20 cellular contexts compared by ENCODE assay signal in the genomic region with DNA sequence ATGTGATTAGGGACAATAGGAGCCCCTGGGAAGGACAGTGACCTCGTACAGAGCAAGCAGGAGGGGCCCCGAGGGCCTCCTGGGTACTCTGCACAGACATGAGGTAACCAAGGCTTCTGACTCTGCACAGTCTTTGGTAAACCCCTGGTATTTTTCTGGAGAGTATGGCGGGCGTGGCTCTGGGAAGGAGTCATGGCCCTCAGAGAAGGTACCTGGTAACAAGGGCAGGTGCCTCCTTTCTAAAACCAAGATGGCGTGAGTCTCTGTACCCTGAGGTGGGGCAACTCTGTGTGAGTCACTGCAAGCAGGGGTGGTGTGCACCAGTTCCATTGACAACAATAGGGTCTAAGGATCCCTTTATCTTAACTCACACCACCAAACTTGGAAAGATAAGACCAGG. TPM values are rescaled to one million over a fixed set of nuclear protein-coding genes. Genes with fewer than 3 reads are reported as not detected.
A peak's percentile ranks its signal among the peaks of the same experiment; 100 is the strongest.
DNase-seq lines count a peak whose midpoint lies in the region; ATAC-seq, FAIRE-seq and TF ChIP-seq lines count a peak whose summit lies in the region.
"Had no signal": no experiment of that assay in that cellular context is flagged by ENCODE, and none has a peak within 500 bp of the region (broad histone marks: within the 10 kb centered on the region; RNA-seq: fewer than 3 reads in every experiment).

No MANE protein-coding gene starts in this region.

- H3K4me1 Mint-ChIP-seq in activated CD4-positive, alpha-beta T cell treated with anti-CD3 and anti-CD28 coated beads for 36 hours = no peaks in the 10 kb centered on the region
- H3K4me1 Mint-ChIP-seq in natural killer cell = no peaks in the 10 kb centered on the region
- H3K4me1 Mint-ChIP-seq in natural killer cell treated with Interleukin-12 subunit alpha and Interleukin-12 subunit beta and Interleukin-15 and Interleukin-18, amount 100 ng/mL, for 72 hours (ENCODE audit: low read depth in 2 of 2) = no peaks in the 10 kb centered on the region

- CTCF ChIA-PET in activated CD4-positive, alpha-beta T cell treated with anti-CD3 and anti-CD28 coated beads for 36 hours (lab: Charles Lee) = interaction anchor here (0.7 kb wide), 1 partner anchor 662 kb away, joined by 3 read pairs; a partner anchor contains a TSS

- POLR2A ChIA-PET in activated CD4-positive, alpha-beta T cell treated with anti-CD3 and anti-CD28 coated beads for 36 hours (lab: Charles Lee) = no interaction called here

- WGBS in stomach, 5 donors = 68 to 76% (median 73%) methylated on average over 5 of the region's 5 CpGs

- no peak for ATAC-seq in activated CD4-positive, alpha-beta T cell treated with anti-CD3 and anti-CD28 coated beads for 36 hours
- peak in 1 of 3 donors; percentile 23 for ATAC-seq in natural killer cell
- ATAC-seq in natural killer cell treated with Interleukin-12 subunit alpha and Interleukin-12 subunit beta and Interleukin-15 and Interleukin-18, amount 100 ng/mL, for 72 hours = no peak

- TF ChIP-seq CTCF in natural killer cell (IDR thresholded peaks at IDR 0.05) (no peak), stomach (IDR thresholded peaks at IDR 0.05) (no peak)

- peaks cover 8% of the 10 kb centered on the region for H3K36me3 Mint-ChIP-seq in activated CD4-positive, alpha-beta T cell treated with anti-CD3 and anti-CD28 coated beads for 36 hours (ENCODE audit: low read depth)
- peaks cover 12% of the 10 kb centered on the region for H3K36me3 Mint-ChIP-seq in natural killer cell
- H3K36me3 Mint-ChIP-seq in natural killer cell treated with Interleukin-12 subunit alpha and Interleukin-12 subunit beta and Interleukin-15 and Interleukin-18, amount 100 ng/mL, for 72 hours = peaks cover 11% of the 10 kb centered on the region

- TF ChIP-seq POLR2A in stomach (IDR thresholded peaks at IDR 0.05) = no peak

- peaks cover 5% of the 10 kb centered on the region for H3K27me3 Mint-ChIP-seq in activated CD4-positive, alpha-beta T cell treated with anti-CD3 and anti-CD28 coated beads for 36 hours
- H3K27me3 Mint-ChIP-seq in natural killer cell (ENCODE audit: low read depth in 2 of 2) = peaks cover 12 to 23% of the 10 kb centered on the region in 2 donors
- H3K27me3 Mint-ChIP-seq in natural killer cell treated with Interleukin-12 subunit alpha and Interleukin-12 subunit beta and Interleukin-15 and Interleukin-18, amount 100 ng/mL, for 72 hours = peaks cover 16 to 17% of the 10 kb centered on the region in 2 donors

- no peak overlapping the region for H3K4me3 Mint-ChIP-seq in activated CD4-positive, alpha-beta T cell treated with anti-CD3 and anti-CD28 coated beads for 36 hours
- no peak overlapping the region for H3K4me3 Mint-ChIP-seq in natural killer cell
- H3K4me3 Mint-ChIP-seq in natural killer cell treated with Interleukin-12 subunit alpha and Interleukin-12 subunit beta and Interleukin-15 and Interleukin-18, amount 100 ng/mL, for 72 hours = no peak overlapping the region

- no peak overlapping the region for H3K4me3 ChIP-seq in stomach

- peaks cover 0 to 45% (median 8%) of the 10 kb centered on the region in 3 donors for H3K27me3 ChIP-seq in stomach

- FAIRE-seq in RCC 7860 (lab: Jason Lieb, UNC) = no peak
- FAIRE-seq: D721Med, GM12892, GM18507 had no signal

- no peaks in the 10 kb centered on the region for H3K36me3 ChIP-seq in stomach

- peaks cover 18 to 30% (median 22%) of the 10 kb centered on the region in 4 donors for H3K9me3 ChIP-seq in stomach

- peak; percentile 1 for DNase-seq in activated CD4-positive, alpha-beta T cell treated with anti-CD3 and anti-CD28 coated beads for 1 hour
- no peak for DNase-seq in activated CD4-positive, alpha-beta T cell treated with anti-CD3 and anti-CD28 coated beads for 36 hours
- DNase-seq in natural killer cell = peak; percentile 4
- no peak for DNase-seq in natural killer cell treated with Interleukin-12 subunit alpha and Interleukin-12 subunit beta and Interleukin-15 and Interleukin-18, amount 100 ng/mL, for 72 hours (ENCODE audit: low spot score)
- DNase-seq in stomach = peak; percentile 11
- DNase-seq in SKM-1 treated with dmso at 0.1 percent for 144 hours (lab: John Stamatoyannopoulos, UW; ENCODE audit: unreplicated experiment) = no peak
- no peak for DNase-seq in RCC 7860 (ENCODE audit: low spot score)
- no peak for DNase-seq in NOMO-1 (lab: John Stamatoyannopoulos, UW; ENCODE audit: unreplicated experiment in 2 of 2)
- DNase-seq: AML-193; NCI-H1105; NCI-H2107; NCI-H510A; NCI-H748 treated with DMSO at 0.1 percent for 48 hours; NK-92 treated with Interleukin-12 subunit alpha and Interleukin-12 subunit beta, amount 100 ng/mL, for 24 hours; SHP77 had no signal

- TF ChIP-seq EP300 in stomach (IDR thresholded peaks at IDR 0.05) = no peak

- peaks cover 18% of the 10 kb centered on the region for H3K9me3 Mint-ChIP-seq in activated CD4-positive, alpha-beta T cell treated with anti-CD3 and anti-CD28 coated beads for 36 hours (ENCODE audit: low read depth)
- peaks cover 4 to 8% of the 10 kb centered on the region in 2 donors for H3K9me3 Mint-ChIP-seq in natural killer cell
- peaks cover 3% of the 10 kb centered on the region for H3K9me3 Mint-ChIP-seq in natural killer cell treated with Interleukin-12 subunit alpha and Interleukin-12 subunit beta and Interleukin-15 and Interleukin-18, amount 100 ng/mL, for 72 hours

- no peak overlapping the region for H3K27ac ChIP-seq in stomach
- H3K27ac ChIP-seq: 22Rv1, C4-2B had no signal

- H3K27ac Mint-ChIP-seq in activated CD4-positive, alpha-beta T cell treated with anti-CD3 and anti-CD28 coated beads for 36 hours = no peak overlapping the region
- H3K27ac Mint-ChIP-seq in natural killer cell = no peak overlapping the region
- no peak overlapping the region for H3K27ac Mint-ChIP-seq in natural killer cell treated with Interleukin-12 subunit alpha and Interleukin-12 subunit beta and Interleukin-15 and Interleukin-18, amount 100 ng/mL, for 72 hours

- intact Hi-C loops in activated CD4-positive, alpha-beta T cell treated with anti-CD3 and anti-CD28 coated beads for 36 hours (cut with DNase I, micrococcal nuclease) = no loop called here
- intact Hi-C loops in natural killer cell (cut with micrococcal nuclease) (no loop called here), stomach (cut with DNase I; ENCODE audit: low total_unique reads) (no loop called here)

- H3K4me1 ChIP-seq in stomach = no peaks in the 10 kb centered on the region

RNA-seq across cellular contexts. Expression of a gene that starts 39.9 kb away (rescaled TPM):
- total RNA-seq in activated CD4-positive, alpha-beta T cell treated with anti-CD3 and anti-CD28 coated beads for 36 hours = 10 to 100 TPM; 46.1 to 50.0 TPM
- total RNA-seq in natural killer cell (1 to 10 TPM; 2.5 to 9.0 (median 4.9) TPM), stomach (10 to 100 TPM in 1 of 5 donors, 1 to 10 TPM in 4; 3.1 to 23.3 (median 3.9) TPM)
- total RNA-seq in natural killer cell treated with Interleukin-12 subunit alpha and Interleukin-12 subunit beta and Interleukin-15 and Interleukin-18, amount 100 ng/mL, for 72 hours = 100 to 1,000 TPM in 1 of 2 donors, 10 to 100 TPM in 1; 23.3 to 110 TPM
- 1 to 10 TPM; 2.9 to 9.9 (median 6.7) TPM for polyA plus RNA-seq in stomach

Comparison
In these comparisons a context has a peak if more than half of its experiments do, and no peak if none do; other contexts are left out.
1. DNase-seq: peak in activated CD4-positive, alpha-beta T cell treated with anti-CD3 and anti-CD28 coated beads for 1 hour (single experiment), natural killer cell (single experiment) and stomach (single experiment); none in activated CD4-positive, alpha-beta T cell treated with anti-CD3 and anti-CD28 coated beads for 36 hours (single experiment), natural killer cell treated with Interleukin-12 subunit alpha and Interleukin-12 subunit beta and Interleukin-15 and Interleukin-18, amount 100 ng/mL, for 72 hours (single experiment), SKM-1 treated with dmso at 0.1 percent for 144 hours (single experiment), RCC 7860 (single experiment) and NOMO-1 (0 of 2).